ENCODE assay signal across 8 cellular contexts in the genomic region with DNA sequence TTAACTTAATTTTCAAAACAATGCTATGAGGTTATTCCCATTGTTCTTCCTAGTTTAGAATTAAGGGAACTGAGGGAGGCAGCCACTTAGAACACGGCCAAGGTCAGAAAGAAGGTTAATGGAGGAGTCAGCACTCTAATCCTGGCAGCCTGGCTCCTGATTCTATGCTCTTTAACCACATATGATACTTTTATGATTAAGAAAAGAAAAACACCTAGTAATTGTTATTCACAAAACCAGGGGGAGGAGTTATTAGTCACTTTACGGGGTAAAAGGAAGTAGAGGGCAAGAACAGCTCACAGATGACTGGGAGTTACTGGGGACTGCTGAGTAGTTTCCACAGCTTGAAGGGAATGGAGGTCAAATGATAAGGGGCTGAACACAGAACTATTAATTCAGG. TPM values are rescaled to one million over a fixed set of nuclear protein-coding genes. Genes with fewer than 3 reads are reported as not detected.
A peak's percentile ranks its signal among the peaks of the same experiment; 100 is the strongest.
DNase-seq lines count a peak whose midpoint lies in the region; ATAC-seq lines count a peak whose summit lies in the region.

No MANE protein-coding gene starts in this region.

- no peak overlapping the region for H3K27ac Mint-ChIP-seq in activated CD4-positive, alpha-beta T cell treated with anti-CD3 and anti-CD28 coated beads for 36 hours
- no peak overlapping the region for H3K27ac Mint-ChIP-seq in activated CD4-positive, alpha-beta T cell treated with anti-CD3 and anti-CD28 coated beads, Interleukin-2, amount 10 ng/mL, durations not matched to agents 7 days and 5 days
- H3K27ac Mint-ChIP-seq in activated naive CD8-positive, alpha-beta T cell treated with anti-CD3 and anti-CD28 coated beads, Interleukin-2, amount 50 U/mL, for 24 hours, result no peak overlapping the region

- H3K9me3 Mint-ChIP-seq in activated CD4-positive, alpha-beta T cell treated with anti-CD3 and anti-CD28 coated beads for 36 hours (ENCODE audit: low read depth), result no peaks in the 10 kb centered on the region
- no peaks in the 10 kb centered on the region for H3K9me3 Mint-ChIP-seq in activated CD4-positive, alpha-beta T cell treated with anti-CD3 and anti-CD28 coated beads, Interleukin-2, amount 10 ng/mL, durations not matched to agents 7 days and 5 days
- no peaks in the 10 kb centered on the region for H3K9me3 Mint-ChIP-seq in activated naive CD8-positive, alpha-beta T cell treated with anti-CD3 and anti-CD28 coated beads, Interleukin-2, amount 50 U/mL, for 24 hours

- no peaks in the 10 kb centered on the region for H3K27me3 Mint-ChIP-seq in activated CD4-positive, alpha-beta T cell treated with anti-CD3 and anti-CD28 coated beads for 36 hours
- H3K27me3 Mint-ChIP-seq in activated CD4-positive, alpha-beta T cell treated with anti-CD3 and anti-CD28 coated beads, Interleukin-2, amount 10 ng/mL, durations not matched to agents 7 days and 5 days, result no peaks in the 10 kb centered on the region
- no peaks in the 10 kb centered on the region for H3K27me3 Mint-ChIP-seq in activated naive CD8-positive, alpha-beta T cell treated with anti-CD3 and anti-CD28 coated beads, Interleukin-2, amount 50 U/mL, for 24 hours

- H3K4me1 Mint-ChIP-seq in activated CD4-positive, alpha-beta T cell treated with anti-CD3 and anti-CD28 coated beads for 36 hours, result peaks cover 12% of the 10 kb centered on the region
- no peaks in the 10 kb centered on the region for H3K4me1 Mint-ChIP-seq in activated CD4-positive, alpha-beta T cell treated with anti-CD3 and anti-CD28 coated beads, Interleukin-2, amount 10 ng/mL, durations not matched to agents 7 days and 5 days
- H3K4me1 Mint-ChIP-seq in activated naive CD8-positive, alpha-beta T cell treated with anti-CD3 and anti-CD28 coated beads, Interleukin-2, amount 50 U/mL, for 24 hours, result peaks cover 17% of the 10 kb centered on the region

- POLR2A ChIA-PET in activated CD4-positive, alpha-beta T cell treated with anti-CD3 and anti-CD28 coated beads for 36 hours (lab: Charles Lee), result interaction anchor here (1.2 kb wide), 1 partner anchor 40 kb away, joined by 5 read pairs; no protein-coding TSS in a partner anchor
- POLR2A ChIA-PET in activated CD4-positive, alpha-beta T cell treated with anti-CD3 and anti-CD28 coated beads, Interleukin-2, amount 10 ng/mL, durations not matched to agents 7 days and 5 days (lab: Charles Lee), result no interaction called here

- CTCF ChIA-PET in activated CD4-positive, alpha-beta T cell treated with anti-CD3 and anti-CD28 coated beads for 36 hours (lab: Charles Lee), result interaction anchor here (0.7 to 1.3 kb wide), 3 partner anchors 10 to 161 kb away, joined by 3 to 6 read pairs (median 4); no protein-coding TSS in a partner anchor
- CTCF ChIA-PET in activated CD4-positive, alpha-beta T cell treated with anti-CD3 and anti-CD28 coated beads, Interleukin-2, amount 10 ng/mL, durations not matched to agents 7 days and 5 days (lab: Charles Lee), result interaction anchor here (0.6 to 1.0 kb wide), 2 partner anchors 20 to 32 kb away, joined by 3 read pairs; no protein-coding TSS in a partner anchor

- ATAC-seq in activated CD4-positive, alpha-beta T cell treated with anti-CD3 and anti-CD28 coated beads for 36 hours, result peak; percentile 93
- ATAC-seq in HG03097 (IDR thresholded peaks at IDR 0.05; ENCODE audit: low FRiP score, unreplicated experiment), result peak; percentile 58
- peak; percentile 96 for ATAC-seq in activated naive CD8-positive, alpha-beta T cell treated with anti-CD3 and anti-CD28 coated beads, Interleukin-2, amount 50 U/mL, for 24 hours

- no peak overlapping the region for H3K4me3 Mint-ChIP-seq in activated CD4-positive, alpha-beta T cell treated with anti-CD3 and anti-CD28 coated beads for 36 hours
- no peak overlapping the region for H3K4me3 Mint-ChIP-seq in activated CD4-positive, alpha-beta T cell treated with anti-CD3 and anti-CD28 coated beads, Interleukin-2, amount 10 ng/mL, durations not matched to agents 7 days and 5 days
- no peak overlapping the region for H3K4me3 Mint-ChIP-seq in activated naive CD8-positive, alpha-beta T cell treated with anti-CD3 and anti-CD28 coated beads, Interleukin-2, amount 50 U/mL, for 24 hours

- DNase-seq in activated CD4-positive, alpha-beta T cell treated with anti-CD3 and anti-CD28 coated beads for 36 hours, result peak; percentile 38
- DNase-seq in activated CD4-positive, alpha-beta T cell treated with anti-CD3 and anti-CD28 coated beads, Interleukin-2, amount 10 ng/mL, durations not matched to agents 7 days and 5 days, result no peak
- no peak for DNase-seq in activated naive CD8-positive, alpha-beta T cell treated with anti-CD3 and anti-CD28 coated beads, Interleukin-2, amount 50 U/mL, for 24 hours
- DNase-seq in renal cortical epithelial cell (ENCODE audit: low read depth) (peak; percentile 93), NCI-H1694 (lab: John Stamatoyannopoulos, UW) (no peak), HK-2 (ENCODE audit: unreplicated experiment) (no peak), GM19238 (ENCODE audit: insufficient read length, low spot score) (no peak)

- intact Hi-C loops in activated CD4-positive, alpha-beta T cell treated with anti-CD3 and anti-CD28 coated beads for 36 hours (cut with DNase I, micrococcal nuclease), result loop anchor here (1.0 kb wide), 2 partner anchors 38 to 39 kb away; a partner anchor contains a TSS

- H3K36me3 Mint-ChIP-seq in activated CD4-positive, alpha-beta T cell treated with anti-CD3 and anti-CD28 coated beads for 36 hours (ENCODE audit: low read depth), result no peaks in the 10 kb centered on the region
- H3K36me3 Mint-ChIP-seq in activated CD4-positive, alpha-beta T cell treated with anti-CD3 and anti-CD28 coated beads, Interleukin-2, amount 10 ng/mL, durations not matched to agents 7 days and 5 days (ENCODE audit: low read depth), result no peaks in the 10 kb centered on the region
- H3K36me3 Mint-ChIP-seq in activated naive CD8-positive, alpha-beta T cell treated with anti-CD3 and anti-CD28 coated beads, Interleukin-2, amount 50 U/mL, for 24 hours (ENCODE audit: low read depth), result no peaks in the 10 kb centered on the region

RNA-seq across cellular contexts. Expression of a gene that starts 38.6 kb away (rescaled TPM):
- 10 to 100 TPM; 20.5 to 26.7 TPM for total RNA-seq in activated CD4-positive, alpha-beta T cell treated with anti-CD3 and anti-CD28 coated beads for 36 hours
- 10 to 100 TPM; 14.2 to 16.6 TPM for total RNA-seq in activated CD4-positive, alpha-beta T cell treated with anti-CD3 and anti-CD28 coated beads, Interleukin-2, amount 10 ng/mL, durations not matched to agents 7 days and 5 days
- 47.8 and 53.8 TPM in 2 replicates for total RNA-seq in renal cortical epithelial cell

Comparison
In these comparisons a context has a peak if more than half of its experiments do, and no peak if none do; other contexts are left out.
1. DNase-seq: peak in activated CD4-positive, alpha-beta T cell treated with anti-CD3 and anti-CD28 coated beads for 36 hours (single experiment) and renal cortical epithelial cell (single experiment); none in activated CD4-positive, alpha-beta T cell treated with anti-CD3 and anti-CD28 coated beads, Interleukin-2, amount 10 ng/mL, durations not matched to agents 7 days and 5 days (single experiment), activated naive CD8-positive, alpha-beta T cell treated with anti-CD3 and anti-CD28 coated beads, Interleukin-2, amount 50 U/mL, for 24 hours (single experiment), NCI-H1694 (single experiment), HK-2 (single experiment) and GM19238 (single experiment).
2. Peak in every context shown above with its lines, with median percentiles within 50 percentile points of each other: ATAC-seq.